7 cellular contexts compared by ENCODE assay signal in the genomic region with DNA sequence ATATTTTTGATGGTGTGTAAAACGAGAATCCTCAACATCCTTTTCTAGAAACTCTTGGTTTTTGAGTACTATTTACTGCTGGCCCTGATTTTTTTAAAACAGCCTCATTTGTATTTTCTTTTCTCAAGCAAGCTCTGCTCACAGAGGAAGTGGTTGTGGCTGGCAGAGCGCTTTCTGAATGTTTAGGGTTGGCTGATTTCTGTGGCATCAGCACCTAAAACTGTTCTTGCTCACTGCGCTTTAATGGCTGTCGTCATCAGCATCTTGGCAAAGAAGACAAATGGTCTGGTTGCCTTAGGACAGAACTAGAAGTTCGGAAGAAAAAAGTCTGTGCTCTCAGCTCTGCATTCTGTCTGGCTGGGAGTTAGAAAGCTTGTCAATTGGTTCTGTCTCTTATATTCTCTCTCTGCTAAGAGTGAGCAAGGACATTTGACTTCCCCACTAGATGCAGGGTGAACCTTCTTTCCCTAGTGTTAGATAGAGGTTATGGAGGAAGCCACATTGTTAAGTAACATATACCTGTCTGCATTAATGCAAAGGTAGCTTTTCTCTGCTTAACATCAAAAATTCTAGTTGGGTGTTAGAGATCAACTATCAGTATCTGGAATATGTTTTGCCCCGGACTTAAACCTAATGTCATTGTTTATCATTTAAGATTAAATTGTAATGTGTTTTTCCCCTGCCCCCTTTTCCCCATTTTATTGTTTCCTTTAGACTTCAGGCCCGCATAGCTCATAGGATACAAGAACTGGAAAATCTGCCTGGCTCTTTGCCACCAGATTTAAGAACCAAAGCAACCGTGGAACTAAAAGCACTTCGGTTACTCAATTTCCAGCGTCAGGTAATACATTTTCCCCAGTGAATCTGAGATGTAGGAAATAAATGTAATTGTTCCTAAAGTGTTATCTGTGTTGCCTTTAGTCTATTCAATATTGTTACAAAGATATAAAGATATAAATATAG. TPM values are rescaled to one million over a fixed set of nuclear protein-coding genes. Genes with fewer than 3 reads are reported as not detected.
A peak's percentile ranks its signal among the peaks of the same experiment; 100 is the strongest.
DNase-seq lines count a peak whose midpoint lies in the region; ATAC-seq and TF ChIP-seq lines count a peak whose summit lies in the region.

No MANE protein-coding gene starts in this region.

- H3K4me3 Mint-ChIP-seq in activated CD4-positive, alpha-beta memory T cell treated with anti-CD3 and anti-CD28 coated beads, Interleukin-2, amount 10 ng/mL, durations not matched to agents 7 days and 5 days: peak overlapping the region; percentile 34

- H3K27me3 Mint-ChIP-seq in activated CD4-positive, alpha-beta memory T cell treated with anti-CD3 and anti-CD28 coated beads, Interleukin-2, amount 10 ng/mL, durations not matched to agents 7 days and 5 days: no peaks in the 10 kb centered on the region

- H3K9me3 ChIP-seq in esophagus squamous epithelium: no peaks in the 10 kb centered on the region
- no peaks in the 10 kb centered on the region for H3K9me3 ChIP-seq in skeletal muscle satellite cell (replicated peaks; ENCODE audit: low read length)

- H3K4me1 Mint-ChIP-seq in activated CD4-positive, alpha-beta memory T cell treated with anti-CD3 and anti-CD28 coated beads, Interleukin-2, amount 10 ng/mL, durations not matched to agents 7 days and 5 days: peaks cover 45% of the 10 kb centered on the region

- peak overlapping the region; percentile 69 for H3K9ac ChIP-seq in skeletal muscle satellite cell (ENCODE audit: low read depth, low read length)

- H3K4me3 ChIP-seq in esophagus squamous epithelium (no peak overlapping the region), skeletal muscle satellite cell (ENCODE audit: low read length) (peak overlapping the region; percentile 33)

- CTCF ChIA-PET in activated CD4-positive, alpha-beta memory T cell treated with anti-CD3 and anti-CD28 coated beads, Interleukin-2, amount 10 ng/mL, durations not matched to agents 7 days and 5 days (lab: Charles Lee): interaction anchor here (0.6 to 3.1 kb wide), 8 partner anchors 26 to 186 kb away, joined by 3 to 11 read pairs (median 4); no protein-coding TSS in a partner anchor

- 56 to 64% methylated on average over 10 of the region's 10 CpGs for WGBS in esophagus squamous epithelium, 2 donors

- H3K27me3 ChIP-seq in esophagus squamous epithelium (no peaks in the 10 kb centered on the region), skeletal muscle satellite cell (ENCODE audit: control insufficient read depth, insufficient read depth, low read length) (no peaks in the 10 kb centered on the region)

- H3K36me3 ChIP-seq in esophagus squamous epithelium: peaks cover 0 to 63% (median 13%) of the 10 kb centered on the region in 3 donors
- H3K36me3 ChIP-seq in skeletal muscle satellite cell (ENCODE audit: insufficient read depth, low read length): peaks cover 13% of the 10 kb centered on the region

- peak overlapping the region in 3 of 4 donors; percentile 8 to 55 (median 54) for H3K27ac ChIP-seq in esophagus squamous epithelium

- TF ChIP-seq POLR2A in esophagus squamous epithelium (IDR thresholded peaks at IDR 0.05): no peak

- H3K4me2 ChIP-seq in skeletal muscle satellite cell (ENCODE audit: low read length): peak overlapping the region; percentile 74

- H3K4me1 ChIP-seq in esophagus squamous epithelium: peaks cover 0 to 16% (median 0%) of the 10 kb centered on the region in 3 donors
- peaks cover 53% of the 10 kb centered on the region for H3K4me1 ChIP-seq in skeletal muscle satellite cell (ENCODE audit: control insufficient read depth, insufficient read depth, low read length)

- TF ChIP-seq CTCF in esophagus squamous epithelium (IDR thresholded peaks at IDR 0.05): no peak

- no peaks in the 10 kb centered on the region for H3K9me3 Mint-ChIP-seq in activated CD4-positive, alpha-beta memory T cell treated with anti-CD3 and anti-CD28 coated beads, Interleukin-2, amount 10 ng/mL, durations not matched to agents 7 days and 5 days

- peak overlapping the region; percentile 90 for H3K27ac Mint-ChIP-seq in activated CD4-positive, alpha-beta memory T cell treated with anti-CD3 and anti-CD28 coated beads, Interleukin-2, amount 10 ng/mL, durations not matched to agents 7 days and 5 days

- H3K36me3 Mint-ChIP-seq in activated CD4-positive, alpha-beta memory T cell treated with anti-CD3 and anti-CD28 coated beads, Interleukin-2, amount 10 ng/mL, durations not matched to agents 7 days and 5 days (ENCODE audit: low read depth): peaks cover 75% of the 10 kb centered on the region

- DNase-seq in activated CD4-positive, alpha-beta memory T cell treated with anti-CD3 and anti-CD28 coated beads, Interleukin-2, amount 10 ng/mL, durations not matched to agents 7 days and 5 days: peak; percentile 87
- DNase-seq in esophagus squamous epithelium (lab: John Stamatoyannopoulos, UW) (no peak), HUDEP-2 (lab: John Stamatoyannopoulos, UW; ENCODE audit: unreplicated experiment in 76 of 76) (no peak), DMS153 (lab: John Stamatoyannopoulos, UW) (no peak)

- intact Hi-C loops in esophagus squamous epithelium (cut with DNase I): no loop called here

- POLR2A ChIA-PET in activated CD4-positive, alpha-beta memory T cell treated with anti-CD3 and anti-CD28 coated beads, Interleukin-2, amount 10 ng/mL, durations not matched to agents 7 days and 5 days (lab: Charles Lee): interaction anchor here (0.8 to 6.8 kb wide), 13 partner anchors 9 to 178 kb away, joined by 3 to 114 read pairs (median 4); a partner anchor contains a TSS

- ATAC-seq in GM19025 (IDR thresholded peaks at IDR 0.05; ENCODE audit: low read depth, unreplicated experiment) (peak; percentile 96), HG03103 (IDR thresholded peaks at IDR 0.05; ENCODE audit: low read depth, unreplicated experiment) (peak; percentile 97)

RNA-seq across cellular contexts. Expression of a gene that starts 39.0 kb away (rescaled TPM):
- total RNA-seq in activated CD4-positive, alpha-beta memory T cell treated with anti-CD3 and anti-CD28 coated beads, Interleukin-2, amount 10 ng/mL, durations not matched to agents 7 days and 5 days: 100 to 1,000 TPM; 207 to 224 TPM
- total RNA-seq in esophagus squamous epithelium: 10 to 100 TPM; 51.0 to 93.3 (median 64.1) TPM
- total RNA-seq in skeletal muscle satellite cell (2012; rRNA removed): 41.3 and 49.1 TPM in 2 replicates
